In genomic region chr2:136112949-136113766, GRCh38 we compare ENCODE assay signal across 16 cellular contexts. TPM values are rescaled to one million over a fixed set of nuclear protein-coding genes. Genes with fewer than 3 reads are reported as not detected.
DNase-seq lines count a peak whose midpoint lies in the region; ATAC-seq and TF ChIP-seq lines count a peak whose summit lies in the region.
"Had no signal": no experiment of that assay in that cellular context is flagged by ENCODE, and none has a peak within 500 bp of the region (broad histone marks: within the 10 kb centered on the region; RNA-seq: fewer than 3 reads in every experiment).

No MANE protein-coding gene starts in this region.

- peaks cover 69% of the 10 kb centered on the region for H3K36me3 Mint-ChIP-seq in effector memory CD8-positive, alpha-beta T cell (ENCODE audit: insufficient read depth)
- H3K36me3 Mint-ChIP-seq: mesothelial cell of epicardium had no signal

- H3K9me3 ChIP-seq in mucosa of descending colon = no peaks in the 10 kb centered on the region
- no peaks in the 10 kb centered on the region for H3K9me3 ChIP-seq in colonic mucosa
- no peaks in the 10 kb centered on the region for H3K9me3 ChIP-seq in thyroid gland
- H3K9me3 ChIP-seq: stomach had no signal

- peak; percentile 2 for ATAC-seq in effector memory CD8-positive, alpha-beta T cell (replicated peaks)
- ATAC-seq in mucosa of descending colon = no peak

- H3K9ac ChIP-seq in colonic mucosa (ENCODE audit: low read depth in 2 of 2, low read length in 2 of 2) = no peak overlapping the region

- peak overlapping the region; percentile 99 to 100 for H3K27ac Mint-ChIP-seq in effector memory CD8-positive, alpha-beta T cell
- H3K27ac Mint-ChIP-seq: mesothelial cell of epicardium had no signal

- peaks cover 38% of the 10 kb centered on the region in 2 donors for H3K4me1 Mint-ChIP-seq in effector memory CD8-positive, alpha-beta T cell (ENCODE audit: low read depth in 2 of 2)

- H3K4me3 Mint-ChIP-seq in effector memory CD8-positive, alpha-beta T cell = peak overlapping the region; percentile 93 to 95
- H3K4me3 Mint-ChIP-seq: mesothelial cell of epicardium had no signal

- intact Hi-C loops in mucosa of descending colon (cut with DNase I, micrococcal nuclease) (no loop called here), colonic mucosa (cut with DNase I) (no loop called here), thyroid gland (cut with DNase I) (no loop called here)

- H3K27me3 ChIP-seq in colonic mucosa = peaks cover 29% of the 10 kb centered on the region
- H3K27me3 ChIP-seq in thyroid gland = no peaks in the 10 kb centered on the region

- TF ChIP-seq POLR2A in thyroid gland (IDR thresholded peaks at IDR 0.05) = no peak

- no peaks in the 10 kb centered on the region for H3K27me3 Mint-ChIP-seq in effector memory CD8-positive, alpha-beta T cell

- H3K9me3 Mint-ChIP-seq in effector memory CD8-positive, alpha-beta T cell = peaks cover 0 to 2% of the 10 kb centered on the region in 2 donors
- H3K9me3 Mint-ChIP-seq: mesothelial cell of epicardium had no signal

- 70 to 74% methylated on average over 5 of the region's 5 CpGs for WGBS in thyroid gland, 2 donors

- H3K27ac ChIP-seq in colonic mucosa (no peak overlapping the region), thyroid gland (no peak overlapping the region)
- H3K27ac ChIP-seq: C4-2B had no signal

- no peak for TF ChIP-seq CTCF in mucosa of descending colon (IDR thresholded peaks at IDR 0.05)
- no peak for TF ChIP-seq CTCF in colonic mucosa (IDR thresholded peaks at IDR 0.05)
- no peak for TF ChIP-seq CTCF in thyroid gland (IDR thresholded peaks at IDR 0.05)

- H3K36me3 ChIP-seq in mucosa of descending colon (ENCODE audit: low read depth) (no peaks in the 10 kb centered on the region), colonic mucosa (no peaks in the 10 kb centered on the region), thyroid gland (no peaks in the 10 kb centered on the region)

- H3K4me1 ChIP-seq in mucosa of descending colon (ENCODE audit: low read depth) = peaks cover 20% of the 10 kb centered on the region
- H3K4me1 ChIP-seq in colonic mucosa = no peaks in the 10 kb centered on the region
- H3K4me1 ChIP-seq in thyroid gland = peaks cover 17 to 19% of the 10 kb centered on the region in 2 donors

- no peak overlapping the region for H3K4me3 ChIP-seq in mucosa of descending colon
- no peak overlapping the region for H3K4me3 ChIP-seq in colonic mucosa
- H3K4me3 ChIP-seq in thyroid gland (replicated peaks in 1 of 3) = no peak overlapping the region

- DNase-seq in AML-193 (lab: John Stamatoyannopoulos, UW) (peak; percentile 94 to 96), GF-D8 (lab: John Stamatoyannopoulos, UW) (peak; percentile 83), SK-N-DZ (ENCODE audit: low spot score) (peak; percentile 95), mucosa of descending colon (no peak), colonic mucosa (no peak), NCI-H1436 treated with DMSO at 0.1 percent for 48 hours (lab: John Stamatoyannopoulos, UW) (no peak), thyroid gland (no peak)
- peak in 1 of 3 experiments; percentile 33 for DNase-seq in effector memory CD8-positive, alpha-beta T cell
- DNase-seq: activated CD4-positive, alpha-beta T cell treated with anti-CD3 and anti-CD28 coated beads, Interleukin-2, amount 50 U/mL, for 1 hour; activated naive CD4-positive, alpha-beta T cell; NCI-H446 treated with DMSO at 0.1 percent for 48 hours; stimulated activated CD4-positive, alpha-beta T cell treated with anti-CD3 and anti-CD28 coated beads, Interleukin-2, amount 100 ng/mL, for 48 hours; stomach had no signal

RNA-seq across cellular contexts. Expression of gene CXCR4, which starts 4.8 kb away (rescaled TPM):
- polyA plus RNA-seq in SK-N-DZ (2014; cell fraction: cytosol; rRNA removed) = 33.9 and 37.3 TPM in 2 replicates
- polyA plus RNA-seq in SK-N-DZ (2014; cell fraction: nucleus; rRNA removed) = 21.7 and 22.2 TPM in 2 replicates
- total RNA-seq in mucosa of descending colon (10 to 100 TPM in 1 of 3 donors, 1 to 10 TPM in 2; 3.6 to 12.6 (median 3.9) TPM), colonic mucosa (10 to 100 TPM in 1 of 2 donors, 1 to 10 TPM in 1; 3.6 to 10.5 TPM), thyroid gland (10 to 100 TPM in 3 of 4 donors, 1 to 10 TPM in 1; 7.1 to 17.5 (median 13.5) TPM)
- total RNA-seq: LHCN-M2 had no signal

Comparison
In these comparisons a context has a peak if more than half of its experiments do, and no peak if none do; other contexts are left out.
1. DNase-seq: peak in AML-193 (2 of 2), GF-D8 (single experiment) and SK-N-DZ (single experiment); none in mucosa of descending colon (0 of 3), colonic mucosa (single experiment), NCI-H1436 treated with DMSO at 0.1 percent for 48 hours (single experiment) and thyroid gland (0 of 2).